18 cellular contexts compared by ENCODE assay signal in the genomic region with DNA sequence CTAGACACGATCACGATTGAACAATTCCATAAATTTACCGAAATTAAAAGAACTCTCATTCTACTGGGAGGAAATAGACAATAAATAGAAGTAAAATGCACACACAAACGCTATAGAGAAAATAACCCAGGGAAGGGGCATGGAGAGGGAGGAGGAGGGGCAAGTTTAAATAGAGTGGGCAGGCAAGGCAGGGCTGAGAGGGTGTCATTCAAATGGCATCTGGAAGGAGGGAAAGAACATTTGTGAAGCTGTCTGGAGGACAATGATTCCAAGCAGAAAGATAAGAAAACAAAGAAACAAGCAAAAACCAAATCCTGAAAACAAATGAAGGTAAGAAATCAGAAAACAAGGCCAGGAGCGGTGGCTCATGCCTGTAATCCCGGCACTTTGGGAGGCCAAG. TPM values are rescaled to one million over a fixed set of nuclear protein-coding genes. Genes with fewer than 3 reads are reported as not detected.
DNase-seq lines count a peak whose midpoint lies in the region; ATAC-seq, FAIRE-seq and TF ChIP-seq lines count a peak whose summit lies in the region.
"Had no signal": no experiment of that assay in that cellular context is flagged by ENCODE, and none has a peak within 500 bp of the region (broad histone marks: within the 10 kb centered on the region; RNA-seq: fewer than 3 reads in every experiment).

No MANE protein-coding gene starts in this region.

- H4K91ac ChIP-seq in IMR-90 (ENCODE audit: insufficient read depth, low read depth, low read length) = no peak overlapping the region

- no peaks in the 10 kb centered on the region for H3K79me1 ChIP-seq in IMR-90 (ENCODE audit: low read depth in 1 of 2, low read length in 2 of 2)

- no peak overlapping the region for H2AK9ac ChIP-seq in IMR-90 (replicated peaks; ENCODE audit: low read depth, low read length, poor library complexity)

- H4K20me1 ChIP-seq in GM23338 (replicated peaks; ENCODE audit: insufficient read depth) (no peaks in the 10 kb centered on the region), IMR-90 (ENCODE audit: insufficient read depth, low read length) (no peaks in the 10 kb centered on the region), neural progenitor cell (ENCODE audit: low read depth) (no peaks in the 10 kb centered on the region)

- H3K9me3 ChIP-seq in IMR-90 (ENCODE audit: control insufficient read depth, insufficient read depth, low read length) = peaks cover 3% of the 10 kb centered on the region; the same call in 1 of the 2 replicates
- H3K9me3 ChIP-seq in neural progenitor cell (ENCODE audit: low read depth) = no peaks in the 10 kb centered on the region

- ATAC-seq in GM23338 = peak; percentile 65
- no peak for ATAC-seq in IMR-90 (ENCODE audit: low read depth)
- no peak for ATAC-seq in GM21447 (IDR thresholded peaks at IDR 0.05; ENCODE audit: unreplicated experiment)

- H4K8ac ChIP-seq in IMR-90 (ENCODE audit: low read depth in 2 of 2, low read length in 2 of 2) = no peak overlapping the region

- dilution Hi-C loops in IMR-90 (cut with HindIII; ENCODE audit: low sequenced_read_pairs, unreplicated experiment) = no loop called here

- no peaks in the 10 kb centered on the region for H3K9me1 ChIP-seq in IMR-90 (ENCODE audit: insufficient read depth, low read length)

- POLR2A ChIA-PET in IMR-90 (lab: Charles Lee; ENCODE audit: unreplicated experiment) = no interaction called here

- H3K14ac ChIP-seq in IMR-90 (replicated peaks; ENCODE audit: low read depth, low read length) = no peak overlapping the region

- H3K36me3 ChIP-seq in GM23338 (ENCODE audit: insufficient read depth) (no peaks in the 10 kb centered on the region), IMR-90 (ENCODE audit: control insufficient read depth, insufficient read depth, low read length) (no peaks in the 10 kb centered on the region), neural progenitor cell (no peaks in the 10 kb centered on the region)

- peaks cover 5% of the 10 kb centered on the region; the same call in 2 of the 3 replicates for H3K4me1 Mint-ChIP-seq in GM23338
- H3K4me1 Mint-ChIP-seq in neural progenitor cell = no peaks in the 10 kb centered on the region
- H3K4me1 Mint-ChIP-seq: CD4-positive, alpha-beta memory T cell had no signal

- H2AK5ac ChIP-seq in IMR-90 (ENCODE audit: low read depth, low read length) = no peak overlapping the region

- no peak overlapping the region; the same call in 1 of the 2 replicates for H3K27ac Mint-ChIP-seq in GM23338
- no peak overlapping the region for H3K27ac Mint-ChIP-seq in neural progenitor cell
- H3K27ac Mint-ChIP-seq: CD4-positive, alpha-beta memory T cell had no signal

- BruUV-seq in IMR-90 (replicated peaks; lab: Mats Ljungman, UMichigan) = no TSS peak

- H3K9ac ChIP-seq in IMR-90 (ENCODE audit: low read depth, low read length) (no peak overlapping the region), neural progenitor cell (no peak overlapping the region)

- no peaks in the 10 kb centered on the region for H3K79me2 ChIP-seq in GM23338 (replicated peaks; ENCODE audit: insufficient read depth)
- H3K79me2 ChIP-seq in neural progenitor cell (ENCODE audit: low read depth) = no peaks in the 10 kb centered on the region

- no peaks in the 10 kb centered on the region for H3K27me3 ChIP-seq in GM23338 (ENCODE audit: insufficient read depth)
- no peaks in the 10 kb centered on the region for H3K27me3 ChIP-seq in IMR-90 (ENCODE audit: control insufficient read depth, insufficient read depth, low read length)
- no peaks in the 10 kb centered on the region for H3K27me3 ChIP-seq in neural progenitor cell

- no peak overlapping the region for H4K5ac ChIP-seq in IMR-90 (ENCODE audit: low read depth, low read length)

- H2BK5ac ChIP-seq in IMR-90 (ENCODE audit: low read depth, low read length, poor library complexity, severe bottlenecking) = no peak overlapping the region

- TF ChIP-seq RAD21 in IMR-90 (IDR thresholded peaks at IDR 0.05; ENCODE audit: low read length) = no peak

- H3K9me2 ChIP-seq in GM23338 (ENCODE audit: insufficient read depth) = no peaks in the 10 kb centered on the region

- no peaks in the 10 kb centered on the region for H3F3A ChIP-seq in GM23338 (replicated peaks; ENCODE audit: low read depth)
- H3F3A ChIP-seq in neural progenitor cell (ENCODE audit: low read depth) = no peaks in the 10 kb centered on the region

- no peak overlapping the region for H2BK20ac ChIP-seq in IMR-90 (ENCODE audit: low read depth, low read length)

- CTCF ChIA-PET in IMR-90 (lab: Yijun Ruan, JAX) = interaction anchor here (1.2 kb wide), 1 partner anchor 27 kb away, joined by 4 read pairs; no protein-coding TSS in a partner anchor

- H3K56ac ChIP-seq in IMR-90 (ENCODE audit: extremely low read depth, insufficient read depth, low read length) = no peak overlapping the region

- H3K36me3 Mint-ChIP-seq in GM23338 (ENCODE audit: low read depth) (no peaks in the 10 kb centered on the region), neural progenitor cell (no peaks in the 10 kb centered on the region)
- H3K36me3 Mint-ChIP-seq: CD4-positive, alpha-beta memory T cell had no signal

- DNase-seq in GM23338 (ENCODE audit: low spot score) (no peak), IMR-90 (no peak), iPS-NIHi7 (ENCODE audit: extremely low spot score) (peak; percentile 32), neural progenitor cell (ENCODE audit: low spot score) (no peak), frontal cortex (ENCODE audit: low spot score in 2 of 2) (no peak), nucleus accumbens (lab: John Stamatoyannopoulos, UW) (no peak)
- DNase-seq: C1 segment of cervical spinal cord; Calu3; CD4-positive, alpha-beta memory T cell; COR-L47; DMS53; DMS79 treated with DMSO at 0.1 percent for 48 hours; GOT3; H7 had no signal

- H3K27me3 Mint-ChIP-seq in GM23338 (ENCODE audit: insufficient read depth, low read depth, poor library complexity) = no peaks in the 10 kb centered on the region
- peaks cover 2% of the 10 kb centered on the region for H3K27me3 Mint-ChIP-seq in neural progenitor cell (ENCODE audit: insufficient read depth, low read depth)

- no peak overlapping the region for H3K23ac ChIP-seq in IMR-90 (ENCODE audit: low read depth, low read length)

- no peak overlapping the region for H3K27ac ChIP-seq in GM23338 (ENCODE audit: low read depth)
- H3K27ac ChIP-seq in IMR-90 (ENCODE audit: insufficient read depth, low read length) = no peak overlapping the region
- no peak overlapping the region for H3K27ac ChIP-seq in neural progenitor cell

- no CpG with 5 or more reads among the region's 6 CpGs for WGBS in IMR-90 (ENCODE audit: extremely low coverage in 2 of 2, insufficient read length in 1 of 2), 2 experiments

- no peak for TF ChIP-seq POLR2A in IMR-90 (IDR thresholded peaks at IDR 0.05; ENCODE audit: low read depth, low read length)

- H2BK15ac ChIP-seq in IMR-90 (ENCODE audit: low read depth, low read length) = no peak overlapping the region

- H3K4me1 ChIP-seq in GM23338 (ENCODE audit: insufficient read depth) = peaks cover 6% of the 10 kb centered on the region; the same call in 1 of the 2 replicates
- no peaks in the 10 kb centered on the region for H3K4me1 ChIP-seq in IMR-90 (ENCODE audit: control insufficient read depth, insufficient read depth, low read length)
- H3K4me1 ChIP-seq in neural progenitor cell = no peaks in the 10 kb centered on the region

- intact Hi-C loops in IMR-90 (cut with micrococcal nuclease) = no loop called here

- FAIRE-seq in frontal cortex (lab: Jason Lieb, UNC) = no peak
- FAIRE-seq: G401.6, GM12892, GM19239 had no signal

- TF ChIP-seq CTCF in GM23338 (conservative IDR thresholded peaks at IDR 0.05; ENCODE audit: low read depth in 2 of 2) = no peak
- TF ChIP-seq CTCF in IMR-90 (conservative IDR thresholded peaks at IDR 0.05; ENCODE audit: low read depth, low read length) = no peak
- TF ChIP-seq CTCF in neural progenitor cell (IDR thresholded peaks at IDR 0.05) = no peak

- H3K18ac ChIP-seq in IMR-90 (ENCODE audit: low read depth, low read length) = no peak overlapping the region

- H2AFZ ChIP-seq in GM23338 = peak overlapping the region; percentile 57; the same call in 1 of the 2 replicates
- H2AFZ ChIP-seq in IMR-90 (replicated peaks; ENCODE audit: low read length, poor library complexity) = peak overlapping the region; percentile 24
- H2AFZ ChIP-seq in neural progenitor cell (replicated peaks) = peak overlapping the region; percentile 18

- H3K4me2 ChIP-seq in GM23338 (no peak overlapping the region), IMR-90 (ENCODE audit: low read depth, low read length) (no peak overlapping the region), neural progenitor cell (no peak overlapping the region)

- no peak overlapping the region for H3K4me3 Mint-ChIP-seq in GM23338
- H3K4me3 Mint-ChIP-seq in neural progenitor cell = no peak overlapping the region
- H3K4me3 Mint-ChIP-seq: CD4-positive, alpha-beta memory T cell had no signal

- no peak overlapping the region for H3K4ac ChIP-seq in IMR-90 (ENCODE audit: low read depth, low read length)

- in situ Hi-C loops in IMR-90 (cut with MboI; ENCODE audit: low sequenced_read_pairs) = no loop called here

- H3K4me3 ChIP-seq in GM23338 = no peak overlapping the region
- no peak overlapping the region for H3K4me3 ChIP-seq in IMR-90 (ENCODE audit: insufficient read depth, low read depth, low read length)
- H3K4me3 ChIP-seq in neural progenitor cell = no peak overlapping the region

- no peaks in the 10 kb centered on the region for H3K9me3 Mint-ChIP-seq in GM23338
- no peaks in the 10 kb centered on the region for H3K9me3 Mint-ChIP-seq in neural progenitor cell
- H3K9me3 Mint-ChIP-seq: CD4-positive, alpha-beta memory T cell had no signal

- H2BK120ac ChIP-seq in IMR-90 (ENCODE audit: low read depth, low read length) = no peak overlapping the region

TF ChIP-seq in GM23338, 12 proteins besides CTCF, POLR2A, EP300 and RAD21:
- no peak for TF ChIP-seq STAT1 (IDR thresholded peaks at IDR 0.05; ENCODE audit: unreplicated experiment)

TF ChIP-seq in IMR-90, 13 proteins besides CTCF, POLR2A, EP300 and RAD21 (continues in another document):
- no peak for TF ChIP-seq USF2 (IDR thresholded peaks at IDR 0.05; ENCODE audit: low read depth, low read length)
- no peak for TF ChIP-seq RCOR1 (IDR thresholded peaks at IDR 0.05; ENCODE audit: insufficient replicate concordance, low read length)

RNA-seq across cellular contexts. Expression of gene GTF2F2, which starts 45.6 kb away (rescaled TPM):
- 37.1 and 42.1 TPM in 2 replicates for total RNA-seq in GM23338 (2014; rRNA removed; shearing (Covaris generic))
- polyA plus RNA-seq in GM23338 (2016; fragmentation: Nextera tagmentation; extraction: Ambion mirVana) (72.0 and 75.6 TPM in 2 replicates), IMR-90 (2012; rRNA removed) (19.2 and 21.0 TPM in 2 replicates)
- total RNA-seq in IMR-90 (2012; rRNA removed) (16.5 and 35.6 TPM in 2 replicates), neural progenitor cell (ENCODE audit: low replicate concordance) (33.7 and 54.1 TPM in 2 replicates), frontal cortex (20.4 TPM)
- 5.5 and 7.9 TPM in 2 replicates for polyA plus RNA-seq in IMR-90 (2012; cell fraction: cytosol; rRNA removed)
- 2.6 and 9.0 TPM in 2 replicates for polyA plus RNA-seq in IMR-90 (2012; cell fraction: nucleus; rRNA removed; ENCODE audit: low replicate concordance)
